8 cellular contexts compared by ENCODE assay signal in the genomic region with DNA sequence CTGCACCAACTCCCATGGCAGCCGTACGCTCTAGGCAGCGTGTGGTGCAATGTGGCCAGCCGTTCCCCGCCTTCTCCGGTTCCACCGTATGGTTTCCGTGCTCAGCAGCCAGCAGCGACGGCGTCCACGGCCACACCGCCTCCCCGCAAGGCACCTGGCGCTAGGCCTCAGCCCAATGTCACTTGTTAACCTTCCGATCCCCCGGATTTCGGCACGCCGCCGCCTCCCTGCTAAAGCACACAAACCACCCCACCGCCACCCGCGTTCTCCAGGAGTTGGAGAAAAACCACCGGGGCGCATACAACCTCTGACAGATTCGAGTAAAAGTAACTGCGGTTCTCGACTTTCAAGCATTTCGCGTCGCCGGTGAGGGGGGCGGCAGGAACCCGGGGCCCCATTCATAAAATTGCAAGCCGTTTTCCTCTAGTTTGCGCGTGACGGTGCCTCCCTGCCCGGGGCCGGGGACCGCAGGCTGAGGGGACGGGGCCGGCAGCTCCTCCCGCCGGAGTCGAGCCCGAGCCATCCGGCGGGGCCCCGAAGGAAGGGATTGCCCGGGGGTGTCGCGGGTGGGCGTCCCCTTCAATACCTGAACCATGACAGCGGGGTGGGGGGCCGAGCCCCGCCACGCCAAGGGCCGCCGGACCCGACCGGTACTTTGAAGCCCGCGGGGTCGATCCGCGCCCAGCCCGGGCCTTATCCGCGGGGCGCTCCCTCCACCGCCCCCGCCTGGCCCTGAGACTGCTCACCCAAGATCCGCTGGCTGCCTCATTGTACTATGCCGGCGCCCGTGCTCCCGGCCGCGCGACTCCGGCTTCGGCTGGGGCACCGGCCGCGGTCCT. TPM values are rescaled to one million over a fixed set of nuclear protein-coding genes. Genes with fewer than 3 reads are reported as not detected.
DNase-seq lines count a peak whose midpoint lies in the region; ATAC-seq and TF ChIP-seq lines count a peak whose summit lies in the region.

A gene with protein sequence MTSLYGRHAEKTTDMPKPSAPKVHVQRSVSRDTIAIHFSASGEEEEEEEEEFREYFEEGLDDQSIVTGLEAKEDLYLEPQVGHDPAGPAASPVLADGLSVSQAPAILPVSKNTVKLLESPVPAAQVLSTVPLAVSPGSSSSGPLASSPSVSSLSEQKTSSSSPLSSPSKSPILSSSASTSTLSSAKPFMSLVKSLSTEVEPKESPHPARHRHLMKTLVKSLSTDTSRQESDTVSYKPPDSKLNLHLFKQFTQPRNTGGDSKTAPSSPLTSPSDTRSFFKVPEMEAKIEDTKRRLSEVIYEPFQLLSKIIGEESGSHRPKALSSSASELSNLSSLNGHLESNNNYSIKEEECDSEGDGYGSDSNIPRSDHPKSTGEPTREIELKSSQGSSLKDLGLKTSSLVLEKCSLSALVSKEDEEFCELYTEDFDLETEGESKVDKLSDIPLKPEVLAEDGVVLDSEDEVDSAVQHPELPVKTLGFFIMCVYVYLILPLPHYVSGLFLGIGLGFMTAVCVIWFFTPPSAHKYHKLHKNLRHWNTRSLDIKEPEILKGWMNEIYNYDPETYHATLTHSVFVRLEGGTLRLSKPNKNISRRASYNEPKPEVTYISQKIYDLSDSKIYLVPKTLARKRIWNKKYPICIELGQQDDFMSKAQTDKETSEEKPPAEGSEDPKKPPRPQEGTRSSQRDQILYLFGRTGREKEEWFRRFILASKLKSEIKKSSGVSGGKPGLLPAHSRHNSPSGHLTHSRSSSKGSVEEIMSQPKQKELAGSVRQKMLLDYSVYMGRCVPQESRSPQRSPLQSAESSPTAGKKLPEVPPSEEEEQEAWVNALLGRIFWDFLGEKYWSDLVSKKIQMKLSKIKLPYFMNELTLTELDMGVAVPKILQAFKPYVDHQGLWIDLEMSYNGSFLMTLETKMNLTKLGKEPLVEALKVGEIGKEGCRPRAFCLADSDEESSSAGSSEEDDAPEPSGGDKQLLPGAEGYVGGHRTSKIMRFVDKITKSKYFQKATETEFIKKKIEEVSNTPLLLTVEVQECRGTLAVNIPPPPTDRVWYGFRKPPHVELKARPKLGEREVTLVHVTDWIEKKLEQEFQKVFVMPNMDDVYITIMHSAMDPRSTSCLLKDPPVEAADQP (minus strand): TSS at position 839 of the 839 bp plus-strand sequence. CDS start 49,043 bp downstream, outside the sequence.

- H3K27ac Mint-ChIP-seq in CD4-positive, alpha-beta T cell = peak within 1 kb of the TSS; percentile 95

- CTCF ChIA-PET in CD4-positive, alpha-beta T cell (lab: Charles Lee) = no interaction called here

- DNase-seq in CD4-positive, alpha-beta T cell = peak; percentile 39 to 74 (median 54)
- DNase-seq in astrocyte of the cerebellum (ENCODE audit: low read depth) (no peak), iPS DF 6.9 (ENCODE audit: low read depth, low spot score) (no peak), inferior parietal cortex (ENCODE audit: extremely low spot score) (no peak)

- H3K9ac ChIP-seq in skeletal muscle tissue (ENCODE audit: low read depth in 1 of 3, low read length in 3 of 3) = peak within 1 kb of the TSS; percentile 85 to 95 (median 89)

- H3K36me3 Mint-ChIP-seq in CD4-positive, alpha-beta T cell (ENCODE audit: low read depth) = peaks cover 10% of the 10 kb centered on the region

- no peaks in the 10 kb centered on the region for H3K9me3 Mint-ChIP-seq in CD4-positive, alpha-beta T cell

- H3K4me3 Mint-ChIP-seq in CD4-positive, alpha-beta T cell = peak within 1 kb of the TSS; percentile 92

- H3K9me3 ChIP-seq in CD4-positive, alpha-beta T cell (ENCODE audit: control insufficient read depth, low read length) = no peaks in the 10 kb centered on the region
- H3K9me3 ChIP-seq in iPS DF 6.9 (ENCODE audit: control insufficient read depth, insufficient read depth, low read length) (no peaks in the 10 kb centered on the region), skeletal muscle tissue (ENCODE audit: control insufficient read depth in 3 of 3, low read length in 3 of 3) (no peaks in the 10 kb centered on the region)

- peaks cover 6% of the 10 kb centered on the region for H3K27me3 Mint-ChIP-seq in CD4-positive, alpha-beta T cell

- intact Hi-C loops in CD4-positive, alpha-beta T cell (cut with DNase I, micrococcal nuclease) = loop anchor here (1.0 to 10.0 kb wide), 9 partner anchors 116 to 1300 kb away; a partner anchor contains a TSS
- intact Hi-C loops in T-helper 2 cell treated with Interferon-gamma antibody and Interleukin-4, amounts not matched to agents 100 ng/mL and 5 ng/mL, for 36 hours (cut with micrococcal nuclease) = loop anchor here (1.0 to 10.0 kb wide), 4 partner anchors 117 to 245 kb away; a partner anchor contains a TSS

- H3K36me3 ChIP-seq in iPS DF 6.9 (ENCODE audit: control insufficient read depth, insufficient read depth, low read length) = no peaks in the 10 kb centered on the region
- H3K36me3 ChIP-seq in skeletal muscle tissue (ENCODE audit: control insufficient read depth in 3 of 3, insufficient read depth in 3 of 3, low read length in 3 of 3) = no peaks in the 10 kb centered on the region

- no peaks in the 10 kb centered on the region for H3K27me3 ChIP-seq in CD4-positive, alpha-beta T cell (ENCODE audit: control insufficient read depth, insufficient read depth, low read length)
- no peaks in the 10 kb centered on the region for H3K27me3 ChIP-seq in iPS DF 6.9 (ENCODE audit: control insufficient read depth, insufficient read depth, low read length)
- H3K27me3 ChIP-seq in skeletal muscle tissue (ENCODE audit: control insufficient read depth in 3 of 3, insufficient read depth in 3 of 3, low read length in 3 of 3) = no peaks in the 10 kb centered on the region

- H3K4me1 ChIP-seq in iPS DF 6.9 (ENCODE audit: control insufficient read depth, insufficient read depth, low read length) = no peaks in the 10 kb centered on the region
- H3K4me1 ChIP-seq in skeletal muscle tissue (ENCODE audit: control insufficient read depth in 3 of 3, insufficient read depth in 3 of 3, low read length in 3 of 3) = peaks cover 54 to 57% (median 55%) of the 10 kb centered on the region in 3 donors

- H3K4me3 ChIP-seq in astrocyte of the cerebellum (ENCODE audit: low read depth, low read length) = peak within 1 kb of the TSS; percentile 77
- peak within 1 kb of the TSS; percentile 80 for H3K4me3 ChIP-seq in iPS DF 6.9 (ENCODE audit: low read length)
- H3K4me3 ChIP-seq in skeletal muscle tissue (ENCODE audit: low read length in 3 of 3) = peak within 1 kb of the TSS; percentile 85 to 91 (median 91)

- no CpG with 5 or more reads among the region's 87 CpGs for WGBS in iPS DF 6.9 (ENCODE audit: insufficient coverage, insufficient read length)

- TF ChIP-seq CTCF in CD4-positive, alpha-beta T cell (IDR thresholded peaks at IDR 0.05) = no peak
- no peak for TF ChIP-seq CTCF in astrocyte of the cerebellum (IDR thresholded peaks at IDR 0.05; ENCODE audit: low read depth, low read length, missing control alignments)

- peak; percentile 47 for ATAC-seq in CD4-positive, alpha-beta T cell (ENCODE audit: poor library complexity)
- peak; percentile 46 for ATAC-seq in GM19395 (IDR thresholded peaks at IDR 0.05; ENCODE audit: unreplicated experiment)
- ATAC-seq in HG03521 (IDR thresholded peaks at IDR 0.05; ENCODE audit: unreplicated experiment) = peak; percentile 25

- peaks cover 46% of the 10 kb centered on the region for H3K4me1 Mint-ChIP-seq in CD4-positive, alpha-beta T cell (ENCODE audit: low read depth)

- in situ Hi-C loops in astrocyte of the cerebellum (cut with HindIII; ENCODE audit: low sequenced_read_pairs) = no loop called here

- POLR2A ChIA-PET in CD4-positive, alpha-beta T cell (lab: Charles Lee) = interaction anchor here (1.1 to 3.3 kb wide), 6 partner anchors 9 to 420 kb away, joined by 3 to 58 read pairs (median 6); a partner anchor contains a TSS

- peak within 1 kb of the TSS; percentile 86 for H3K27ac ChIP-seq in CD4-positive, alpha-beta T cell (ENCODE audit: low read depth, low read length)
- no peak within 1 kb of the TSS for H3K27ac ChIP-seq in iPS DF 6.9 (ENCODE audit: low read length)
- peak within 1 kb of the TSS; percentile 96 for H3K27ac ChIP-seq in skeletal muscle tissue (ENCODE audit: low read depth, low read length)

RNA-seq across cellular contexts. Expression of the gene that starts here (rescaled TPM):
- 1 to 10 TPM; 8.6 to 8.9 TPM for total RNA-seq in CD4-positive, alpha-beta T cell
- total RNA-seq in T-helper 2 cell treated with Interferon-gamma antibody and Interleukin-4, amounts not matched to agents 100 ng/mL and 5 ng/mL, for 36 hours = 16.5 and 17.3 TPM in 2 replicates
- total RNA-seq in skeletal muscle tissue = 20.4 TPM

Comparison
In these comparisons a context has a peak if more than half of its experiments do, and no peak if none do; other contexts are left out.
1. DNase-seq: peak in CD4-positive, alpha-beta T cell (10 of 10); none in astrocyte of the cerebellum (single experiment), iPS DF 6.9 (single experiment) and inferior parietal cortex (single experiment).
2. Peak in every context shown above with its lines, with median percentiles within 50 percentile points of each other: ATAC-seq and H3K4me3 ChIP-seq.